In genomic region chr4:122689972-122690371, GRCh38 we compare ENCODE assay signal across 10 cellular contexts.
DNase-seq lines count a peak whose midpoint lies in the region; ATAC-seq, FAIRE-seq and TF ChIP-seq lines count a peak whose summit lies in the region.
"Had no signal": no experiment of that assay in that cellular context is flagged by ENCODE, and none has a peak within 500 bp of the region (broad histone marks: within the 10 kb centered on the region; RNA-seq: fewer than 3 reads in every experiment).

No MANE protein-coding gene starts in this region.

- FAIRE-seq in GM19239 (lab: Jason Lieb, UNC): peak; percentile 60

- peak; percentile 72 for ATAC-seq in HG02759 (IDR thresholded peaks at IDR 0.05; ENCODE audit: unreplicated experiment)
- ATAC-seq in HG03558 (IDR thresholded peaks at IDR 0.05; ENCODE audit: extremely low read depth, unreplicated experiment): peak; percentile 85
- ATAC-seq: PC-3 had no signal

- in situ Hi-C loops in GM13977 (cut with MboI; ENCODE audit: low pct_unique_long_range_greater_than_20kb, low sequenced_read_pairs, unreplicated experiment): no loop called here

- TF ChIP-seq CTCF in GM13977 (IDR thresholded peaks at IDR 0.05; ENCODE audit: extremely low read depth, insufficient read depth, missing control alignments): no peak

- DNase-seq in GM13977 (ENCODE audit: low spot score) (peak; percentile 45), GM19239 (ENCODE audit: insufficient read length, low spot score) (peak; percentile 5), NCI-H146 treated with DMSO at 0.1 percent for 48 hours (lab: John Stamatoyannopoulos, UW; ENCODE audit: unreplicated experiment) (no peak), NAMALWA (ENCODE audit: low spot score) (no peak), DMS 273 (lab: John Stamatoyannopoulos, UW; ENCODE audit: unreplicated experiment) (no peak)
- no peak for DNase-seq in central memory CD4-positive, alpha-beta T cell
- DNase-seq: CD4-positive, alpha-beta T cell; PC-3 had no signal

Comparison
In these comparisons a context has a peak if more than half of its experiments do, and no peak if none do; other contexts are left out.
1. DNase-seq: peak in GM13977 (single experiment) and GM19239 (single experiment); none in central memory CD4-positive, alpha-beta T cell (single experiment), NCI-H146 treated with DMSO at 0.1 percent for 48 hours (single experiment), NAMALWA (single experiment) and DMS 273 (single experiment).